In the genomic region with DNA sequence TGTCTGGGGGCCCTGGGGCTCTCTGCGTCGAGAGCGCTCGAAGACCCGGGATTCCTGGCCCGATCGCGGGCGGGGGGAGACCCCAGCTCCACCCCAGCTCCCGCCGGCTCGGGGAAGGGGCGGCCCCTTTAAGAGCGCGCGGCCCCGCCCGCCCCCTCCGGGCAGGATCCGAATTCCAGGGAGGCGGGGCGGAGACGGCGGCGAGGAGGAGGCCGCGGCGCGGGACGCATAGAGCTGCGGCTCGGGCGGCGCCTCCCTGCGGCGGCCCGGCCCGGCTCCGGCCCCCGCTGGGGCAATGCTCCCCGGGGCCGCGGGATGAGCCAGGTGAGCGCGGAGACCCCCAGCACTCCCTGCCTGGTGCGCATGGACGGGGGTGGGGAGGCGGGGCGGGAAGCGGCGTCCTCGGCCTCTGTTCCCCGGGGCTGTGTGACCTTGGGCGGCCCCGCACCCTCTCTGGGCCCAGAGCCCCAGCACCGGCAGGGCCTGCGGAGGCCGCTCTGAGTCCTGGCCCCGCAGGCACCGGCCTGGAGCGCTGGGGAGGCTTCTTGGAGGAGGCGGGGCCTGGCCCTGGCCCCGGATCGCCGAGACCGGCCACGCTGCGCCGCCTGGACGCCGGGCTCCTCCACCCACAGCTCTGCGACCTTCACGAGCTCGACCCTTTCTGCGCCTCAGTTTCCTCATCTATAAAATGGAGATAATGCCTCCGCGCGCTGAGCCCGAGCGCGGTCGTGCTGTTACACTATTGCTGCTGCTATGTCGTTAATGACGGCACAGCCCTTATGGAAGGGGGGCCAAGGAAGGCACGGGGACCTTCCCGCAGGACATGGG, we compare ENCODE assay signal across 1 cellular context.
TF ChIP-seq lines count a peak whose summit lies in the region.

No MANE protein-coding gene starts in this region.

TF ChIP-seq in HepG2, 621 proteins besides CTCF, POLR2A, EP300 and RAD21 (continues in another document):
- TF ChIP-seq ZFY (CRISPR knock-in tag; IDR thresholded peaks at IDR 0.05) (peak; percentile 53; the same call in 1 of the 2 replicates), CCDC6 (CRISPR knock-in tag; IDR thresholded peaks at IDR 0.05) (peak; percentile 47), ZIK1 (CRISPR knock-in tag; IDR thresholded peaks at IDR 0.05; ENCODE audit: borderline replicate concordance, low read depth) (0 out of 2 replicates have a peak, but pooled peaks have one; percentile 32), RBFOX2 (IDR thresholded peaks at IDR 0.05; ENCODE audit: low read depth, low read length) (peak; percentile 41; the same call in 1 of the 2 replicates), HIVEP1 (CRISPR knock-in tag; IDR thresholded peaks at IDR 0.05) (no peak), AGO1 (IDR thresholded peaks at IDR 0.05; ENCODE audit: low read depth, low read length, poor library complexity, severe bottlenecking) (no peak), SRSF1 (optimal IDR thresholded peaks at IDR 0.05; ENCODE audit: low read depth, low read length) (peak; percentile 34), ZNF160 (CRISPR knock-in tag; IDR thresholded peaks at IDR 0.05) (0 out of 2 replicates have a peak, but pooled peaks have one; percentile 9), GABPB1 (CRISPR knock-in tag; IDR thresholded peaks at IDR 0.05) (peak; percentile 23; the same call in 1 of the 2 replicates), ADNP (CRISPR knock-in tag; IDR thresholded peaks at IDR 0.05) (peak; percentile 79; the same call in 1 of the 2 replicates), ZNF788 (CRISPR knock-in tag; IDR thresholded peaks at IDR 0.05; ENCODE audit: borderline replicate concordance) (0 out of 2 replicates have a peak, but pooled peaks have one; percentile 2), ATF7-NPFF (CRISPR knock-in tag; IDR thresholded peaks at IDR 0.05; ENCODE audit: low read depth) (0 out of 2 replicates have a peak, but pooled peaks have one; percentile 22), PHF8 (CRISPR knock-in tag; IDR thresholded peaks at IDR 0.05) (peak; percentile 22), ZNF333 (CRISPR knock-in tag; IDR thresholded peaks at IDR 0.05; ENCODE audit: borderline replicate concordance) (no peak), YY1 (IDR thresholded peaks at IDR 0.05; ENCODE audit: insufficient read depth, insufficient replicate concordance, low read depth, low read length) (peak; percentile 19), ZNF580 (CRISPR knock-in tag; IDR thresholded peaks at IDR 0.05; ENCODE audit: borderline replicate concordance, low read depth) (no peak), YEATS4 (CRISPR knock-in tag; IDR thresholded peaks at IDR 0.05; ENCODE audit: borderline replicate concordance) (peak; percentile 65; the same call in 1 of the 2 replicates), ZBTB38 (CRISPR knock-in tag; IDR thresholded peaks at IDR 0.05) (peak; percentile 50), ZMYM4 (CRISPR knock-in tag; IDR thresholded peaks at IDR 0.05) (peak; percentile 34; the same call in 1 of the 2 replicates), ZFX (CRISPR knock-in tag; IDR thresholded peaks at IDR 0.05; ENCODE audit: low read depth) (peak; percentile 50), ZNF768 (CRISPR knock-in tag; IDR thresholded peaks at IDR 0.05) (peak; percentile 100), TEAD3 (CRISPR knock-in tag; optimal IDR thresholded peaks at IDR 0.05; ENCODE audit: borderline replicate concordance) (peak; percentile 85), SP5 (CRISPR knock-in tag; IDR thresholded peaks at IDR 0.05; ENCODE audit: borderline replicate concordance, low read depth) (peak; percentile 69), THAP8 (CRISPR knock-in tag; IDR thresholded peaks at IDR 0.05; ENCODE audit: borderline replicate concordance) (peak; percentile 31; the same call in 1 of the 2 replicates), ZNF567 (CRISPR knock-in tag; IDR thresholded peaks at IDR 0.05; ENCODE audit: borderline replicate concordance) (0 out of 2 replicates have a peak, but pooled peaks have one; percentile 15), SKI (IDR thresholded peaks at IDR 0.05; ENCODE audit: partially characterized antibody) (peak; percentile 11), KDM1A (CRISPR knock-in tag; IDR thresholded peaks at IDR 0.05) (peak; percentile 71; the same call in 1 of the 2 replicates), GMEB1 (CRISPR knock-in tag; IDR thresholded peaks at IDR 0.05; ENCODE audit: borderline replicate concordance) (no peak), ZFP37 (CRISPR knock-in tag; IDR thresholded peaks at IDR 0.05; ENCODE audit: borderline replicate concordance) (0 out of 2 replicates have a peak, but pooled peaks have one; percentile 14), MAZ (IDR thresholded peaks at IDR 0.05; ENCODE audit: borderline replicate concordance, low read depth, low read length) (peak; percentile 77), MAZ (CRISPR knock-in tag; IDR thresholded peaks at IDR 0.05; ENCODE audit: low read depth) (0 out of 2 replicates have a peak, but pooled peaks have one; percentile 55), HNF4G (IDR thresholded peaks at IDR 0.05; ENCODE audit: borderline replicate concordance, low read depth, low read length) (0 out of 2 replicates have a peak, but pooled peaks have one; percentile 52), HNF4G (CRISPR knock-in tag; IDR thresholded peaks at IDR 0.05; ENCODE audit: borderline replicate concordance, low read depth) (no peak), MED13 (CRISPR knock-in tag; IDR thresholded peaks at IDR 0.05) (peak; percentile 56), ZNF607 (CRISPR knock-in tag; IDR thresholded peaks at IDR 0.05; ENCODE audit: borderline replicate concordance) (0 out of 2 replicates have a peak, but pooled peaks have one; percentile 38)
- TF ChIP-seq, protein P1, sequence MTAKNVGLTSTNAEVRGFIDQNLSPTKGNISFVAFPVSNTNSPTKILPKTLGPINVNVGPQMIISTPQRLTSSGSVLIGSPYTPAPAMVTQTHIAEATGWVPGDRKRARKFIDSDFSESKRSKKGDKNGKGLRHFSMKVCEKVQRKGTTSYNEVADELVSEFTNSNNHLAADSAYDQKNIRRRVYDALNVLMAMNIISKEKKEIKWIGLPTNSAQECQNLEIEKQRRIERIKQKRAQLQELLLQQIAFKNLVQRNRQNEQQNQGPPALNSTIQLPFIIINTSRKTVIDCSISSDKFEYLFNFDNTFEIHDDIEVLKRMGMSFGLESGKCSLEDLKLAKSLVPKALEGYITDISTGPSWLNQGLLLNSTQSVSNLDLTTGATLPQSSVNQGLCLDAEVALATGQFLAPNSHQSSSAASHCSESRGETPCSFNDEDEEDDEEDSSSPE (CRISPR knock-in tag; IDR thresholded peaks at IDR 0.05): no peak
- TF ChIP-seq, protein P2, sequence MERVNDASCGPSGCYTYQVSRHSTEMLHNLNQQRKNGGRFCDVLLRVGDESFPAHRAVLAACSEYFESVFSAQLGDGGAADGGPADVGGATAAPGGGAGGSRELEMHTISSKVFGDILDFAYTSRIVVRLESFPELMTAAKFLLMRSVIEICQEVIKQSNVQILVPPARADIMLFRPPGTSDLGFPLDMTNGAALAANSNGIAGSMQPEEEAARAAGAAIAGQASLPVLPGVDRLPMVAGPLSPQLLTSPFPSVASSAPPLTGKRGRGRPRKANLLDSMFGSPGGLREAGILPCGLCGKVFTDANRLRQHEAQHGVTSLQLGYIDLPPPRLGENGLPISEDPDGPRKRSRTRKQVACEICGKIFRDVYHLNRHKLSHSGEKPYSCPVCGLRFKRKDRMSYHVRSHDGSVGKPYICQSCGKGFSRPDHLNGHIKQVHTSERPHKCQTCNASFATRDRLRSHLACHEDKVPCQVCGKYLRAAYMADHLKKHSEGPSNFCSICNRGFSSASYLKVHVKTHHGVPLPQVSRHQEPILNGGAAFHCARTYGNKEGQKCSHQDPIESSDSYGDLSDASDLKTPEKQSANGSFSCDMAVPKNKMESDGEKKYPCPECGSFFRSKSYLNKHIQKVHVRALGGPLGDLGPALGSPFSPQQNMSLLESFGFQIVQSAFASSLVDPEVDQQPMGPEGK (CRISPR knock-in tag; IDR thresholded peaks at IDR 0.05): peak; percentile 73; the same call in 1 of the 2 replicates
- TF ChIP-seq, protein P3, sequence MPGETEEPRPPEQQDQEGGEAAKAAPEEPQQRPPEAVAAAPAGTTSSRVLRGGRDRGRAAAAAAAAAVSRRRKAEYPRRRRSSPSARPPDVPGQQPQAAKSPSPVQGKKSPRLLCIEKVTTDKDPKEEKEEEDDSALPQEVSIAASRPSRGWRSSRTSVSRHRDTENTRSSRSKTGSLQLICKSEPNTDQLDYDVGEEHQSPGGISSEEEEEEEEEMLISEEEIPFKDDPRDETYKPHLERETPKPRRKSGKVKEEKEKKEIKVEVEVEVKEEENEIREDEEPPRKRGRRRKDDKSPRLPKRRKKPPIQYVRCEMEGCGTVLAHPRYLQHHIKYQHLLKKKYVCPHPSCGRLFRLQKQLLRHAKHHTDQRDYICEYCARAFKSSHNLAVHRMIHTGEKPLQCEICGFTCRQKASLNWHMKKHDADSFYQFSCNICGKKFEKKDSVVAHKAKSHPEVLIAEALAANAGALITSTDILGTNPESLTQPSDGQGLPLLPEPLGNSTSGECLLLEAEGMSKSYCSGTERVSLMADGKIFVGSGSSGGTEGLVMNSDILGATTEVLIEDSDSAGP (CRISPR knock-in tag; IDR thresholded peaks at IDR 0.05; ENCODE audit: borderline replicate concordance): peak; percentile 99
- TF ChIP-seq, protein P4, sequence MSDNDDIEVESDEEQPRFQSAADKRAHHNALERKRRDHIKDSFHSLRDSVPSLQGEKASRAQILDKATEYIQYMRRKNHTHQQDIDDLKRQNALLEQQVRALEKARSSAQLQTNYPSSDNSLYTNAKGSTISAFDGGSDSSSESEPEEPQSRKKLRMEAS (IDR thresholded peaks at IDR 0.05): peak; percentile 45; the same call in 1 of the 2 replicates
- TF ChIP-seq, protein P5, sequence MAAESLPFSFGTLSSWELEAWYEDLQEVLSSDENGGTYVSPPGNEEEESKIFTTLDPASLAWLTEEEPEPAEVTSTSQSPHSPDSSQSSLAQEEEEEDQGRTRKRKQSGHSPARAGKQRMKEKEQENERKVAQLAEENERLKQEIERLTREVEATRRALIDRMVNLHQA (CRISPR knock-in tag; IDR thresholded peaks at IDR 0.05): no peak
- TF ChIP-seq, protein P6, sequence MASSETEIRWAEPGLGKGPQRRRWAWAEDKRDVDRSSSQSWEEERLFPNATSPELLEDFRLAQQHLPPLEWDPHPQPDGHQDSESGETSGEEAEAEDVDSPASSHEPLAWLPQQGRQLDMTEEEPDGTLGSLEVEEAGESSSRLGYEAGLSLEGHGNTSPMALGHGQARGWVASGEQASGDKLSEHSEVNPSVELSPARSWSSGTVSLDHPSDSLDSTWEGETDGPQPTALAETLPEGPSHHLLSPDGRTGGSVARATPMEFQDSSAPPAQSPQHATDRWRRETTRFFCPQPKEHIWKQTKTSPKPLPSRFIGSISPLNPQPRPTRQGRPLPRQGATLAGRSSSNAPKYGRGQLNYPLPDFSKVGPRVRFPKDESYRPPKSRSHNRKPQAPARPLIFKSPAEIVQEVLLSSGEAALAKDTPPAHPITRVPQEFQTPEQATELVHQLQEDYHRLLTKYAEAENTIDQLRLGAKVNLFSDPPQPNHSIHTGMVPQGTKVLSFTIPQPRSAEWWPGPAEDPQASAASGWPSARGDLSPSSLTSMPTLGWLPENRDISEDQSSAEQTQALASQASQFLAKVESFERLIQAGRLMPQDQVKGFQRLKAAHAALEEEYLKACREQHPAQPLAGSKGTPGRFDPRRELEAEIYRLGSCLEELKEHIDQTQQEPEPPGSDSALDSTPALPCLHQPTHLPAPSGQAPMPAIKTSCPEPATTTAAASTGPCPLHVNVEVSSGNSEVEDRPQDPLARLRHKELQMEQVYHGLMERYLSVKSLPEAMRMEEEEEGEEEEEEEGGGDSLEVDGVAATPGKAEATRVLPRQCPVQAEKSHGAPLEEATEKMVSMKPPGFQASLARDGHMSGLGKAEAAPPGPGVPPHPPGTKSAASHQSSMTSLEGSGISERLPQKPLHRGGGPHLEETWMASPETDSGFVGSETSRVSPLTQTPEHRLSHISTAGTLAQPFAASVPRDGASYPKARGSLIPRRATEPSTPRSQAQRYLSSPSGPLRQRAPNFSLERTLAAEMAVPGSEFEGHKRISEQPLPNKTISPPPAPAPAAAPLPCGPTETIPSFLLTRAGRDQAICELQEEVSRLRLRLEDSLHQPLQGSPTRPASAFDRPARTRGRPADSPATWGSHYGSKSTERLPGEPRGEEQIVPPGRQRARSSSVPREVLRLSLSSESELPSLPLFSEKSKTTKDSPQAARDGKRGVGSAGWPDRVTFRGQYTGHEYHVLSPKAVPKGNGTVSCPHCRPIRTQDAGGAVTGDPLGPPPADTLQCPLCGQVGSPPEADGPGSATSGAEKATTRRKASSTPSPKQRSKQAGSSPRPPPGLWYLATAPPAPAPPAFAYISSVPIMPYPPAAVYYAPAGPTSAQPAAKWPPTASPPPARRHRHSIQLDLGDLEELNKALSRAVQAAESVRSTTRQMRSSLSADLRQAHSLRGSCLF (CRISPR knock-in tag; IDR thresholded peaks at IDR 0.05; ENCODE audit: borderline replicate concordance): no peak
